ENCODE assay signal across 9 cellular contexts in the genomic region with DNA sequence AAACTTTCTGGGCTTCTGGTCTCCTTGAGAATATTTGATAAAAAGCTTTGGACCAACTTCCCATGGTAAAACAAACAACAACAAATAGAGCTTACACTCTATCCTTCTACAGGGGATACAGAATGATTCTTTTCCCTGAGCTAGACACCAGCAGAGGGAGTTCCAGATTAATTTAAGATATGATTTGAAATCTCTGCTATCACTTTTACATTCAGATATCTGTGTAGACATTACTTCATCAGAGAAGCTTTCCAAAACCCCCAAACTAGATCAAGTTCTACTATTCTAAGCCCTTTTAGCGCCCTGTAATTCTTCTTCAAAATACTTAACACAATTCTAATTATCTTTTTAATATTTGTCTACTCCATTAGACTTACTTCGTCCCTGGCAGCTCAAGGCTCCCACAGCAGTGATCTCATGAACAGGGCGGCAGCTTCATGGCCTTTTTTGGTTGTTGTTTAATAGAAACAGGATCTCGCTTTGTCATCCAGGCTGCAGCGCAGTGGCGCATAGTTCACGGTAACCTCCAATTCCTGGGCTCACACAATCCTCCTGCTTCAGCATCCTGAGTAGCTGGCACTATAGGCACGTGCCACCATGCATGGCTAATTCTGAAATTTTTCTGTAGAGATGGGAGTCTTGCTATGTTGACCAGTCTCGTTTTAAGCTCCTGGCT. TPM values are rescaled to one million over a fixed set of nuclear protein-coding genes. Genes with fewer than 3 reads are reported as not detected.
DNase-seq lines count a peak whose midpoint lies in the region; ATAC-seq and TF ChIP-seq lines count a peak whose summit lies in the region.
"Had no signal": no experiment of that assay in that cellular context is flagged by ENCODE, and none has a peak within 500 bp of the region (broad histone marks: within the 10 kb centered on the region; RNA-seq: fewer than 3 reads in every experiment).

No MANE protein-coding gene starts in this region.

- H3K27ac ChIP-seq in neuronal stem cell (replicated peaks; ENCODE audit: low read length) (no peak overlapping the region), heart left ventricle (peak overlapping the region in 1 of 12 donors; percentile 79), right cardiac atrium (ENCODE audit: low read length) (no peak overlapping the region)

- H3K9me3 ChIP-seq in Loucy (ENCODE audit: insufficient read depth, low read depth, low read length) (no peaks in the 10 kb centered on the region), neuronal stem cell (replicated peaks in 1 of 2; ENCODE audit: control insufficient read depth in 2 of 2, insufficient read depth in 1 of 2, low read depth in 1 of 2, low read length in 2 of 2) (no peaks in the 10 kb centered on the region), heart left ventricle (no peaks in the 10 kb centered on the region), right cardiac atrium (ENCODE audit: control insufficient read depth, low read length) (no peaks in the 10 kb centered on the region)

- TF ChIP-seq POLR2A in heart left ventricle (IDR thresholded peaks at IDR 0.05) = no peak

- H3K4me2 ChIP-seq in Loucy (ENCODE audit: low read depth, low read length, poor library complexity, severe bottlenecking) (peak overlapping the region; percentile 66), neuronal stem cell (ENCODE audit: insufficient read depth, low read length, poor library complexity, severe bottlenecking) (no peak overlapping the region)

- H3K14ac ChIP-seq in neuronal stem cell (ENCODE audit: low read length) = no peak overlapping the region

- peak overlapping the region; percentile 82 for H3K4me3 ChIP-seq in Loucy (ENCODE audit: low read length, poor library complexity, severe bottlenecking)
- H3K4me3 ChIP-seq in choroid plexus epithelial cell (ENCODE audit: low read depth, low read length) = no peak overlapping the region
- no peak overlapping the region for H3K4me3 ChIP-seq in neuronal stem cell (ENCODE audit: low read length in 2 of 2)
- H3K4me3 ChIP-seq in heart left ventricle = peak overlapping the region in 1 of 12 donors; percentile 62
- no peak overlapping the region for H3K4me3 ChIP-seq in right cardiac atrium (ENCODE audit: low read length)

- H3K79me2 ChIP-seq in Loucy (ENCODE audit: insufficient read depth, low read length) = no peaks in the 10 kb centered on the region

- H4K20me1 ChIP-seq in Loucy (ENCODE audit: insufficient read depth, low read length, poor library complexity, severe bottlenecking) = no peaks in the 10 kb centered on the region

- H3K9ac ChIP-seq in Loucy (ENCODE audit: low read depth, low read length, poor library complexity, severe bottlenecking) (no peak overlapping the region), neuronal stem cell (ENCODE audit: low read depth, low read length, poor library complexity) (no peak overlapping the region)

- intact Hi-C loops in heart left ventricle (cut with DNase I) (no loop called here), right cardiac atrium (cut with DNase I) (no loop called here)

- H3K4me1 ChIP-seq in Loucy (ENCODE audit: insufficient read depth, low read length, poor library complexity, severe bottlenecking) (peaks cover 34% of the 10 kb centered on the region), neuronal stem cell (ENCODE audit: control insufficient read depth in 2 of 2, insufficient read depth in 1 of 2, low read depth in 1 of 2, low read length in 2 of 2) (peaks cover 16 to 22% of the 10 kb centered on the region in 2 donors), heart left ventricle (peaks cover 0 to 16% (median 8%) of the 10 kb centered on the region in 12 donors), right cardiac atrium (ENCODE audit: control insufficient read depth, insufficient read depth, low read length) (no peaks in the 10 kb centered on the region)

- no peak overlapping the region for H3K18ac ChIP-seq in neuronal stem cell (ENCODE audit: low read length)

- no peaks in the 10 kb centered on the region for H3K9me2 ChIP-seq in Loucy (replicated peaks; ENCODE audit: low read depth, low read length)

- WGBS in neuronal stem cell (ENCODE audit: extremely low coverage in 2 of 2, insufficient read length in 2 of 2, insufficient replicate concordance in 1 of 2), 2 donors = 100% methylated on average over 1 of the region's 9 CpGs
- WGBS in heart left ventricle, 4 donors = 86 to 91% (median 89%) methylated on average over 9 of the region's 9 CpGs
- WGBS in right cardiac atrium = 82% methylated on average over 9 of the region's 9 CpGs

- 0 out of 2 replicates have a peak, but pooled peaks cover 3% of the 10 kb centered on the region for H3F3A ChIP-seq in Loucy (ENCODE audit: low read depth)

- TF ChIP-seq CTCF in Loucy (conservative IDR thresholded peaks at IDR 0.05; ENCODE audit: low read length) (peak; percentile 57), choroid plexus epithelial cell (conservative IDR thresholded peaks at IDR 0.05; ENCODE audit: low read depth, low read length) (peak; percentile 39), heart left ventricle (IDR thresholded peaks at IDR 0.05) (peak in 2 of 12 donors; percentile 9 to 21)

- H2AK5ac ChIP-seq in neuronal stem cell (ENCODE audit: low read depth, low read length) = no peak overlapping the region

- no peak overlapping the region for H2BK5ac ChIP-seq in neuronal stem cell (ENCODE audit: low read length)

- no peak overlapping the region for H3K23ac ChIP-seq in neuronal stem cell (ENCODE audit: low read depth, low read length, poor library complexity)

- H3K4ac ChIP-seq in neuronal stem cell (ENCODE audit: low read length) = no peak overlapping the region

- no peaks in the 10 kb centered on the region for H3K79me1 ChIP-seq in neuronal stem cell (ENCODE audit: low read depth, low read length)

- DNase-seq in COR-L47 (lab: John Stamatoyannopoulos, UW) = peak; percentile 8
- DNase-seq in choroid plexus epithelial cell (ENCODE audit: low read depth) = peak; percentile 36
- DNase-seq in neuronal stem cell (ENCODE audit: low spot score) = no peak
- DNase-seq in heart left ventricle = no peak
- no peak for DNase-seq in GDM1 (lab: John Stamatoyannopoulos, UW)
- no peak for DNase-seq in right cardiac atrium
- no peak for DNase-seq in RPMI8226
- DNase-seq: HCEC 1CT had no signal

- no peak overlapping the region for H2BK12ac ChIP-seq in neuronal stem cell (ENCODE audit: low read length)

- H3K27me3 ChIP-seq in Loucy (ENCODE audit: insufficient read depth, low read length, poor library complexity, severe bottlenecking) = no peaks in the 10 kb centered on the region
- peaks cover 0 to 70% (median 0%) of the 10 kb centered on the region in 3 experiments for H3K27me3 ChIP-seq in neuronal stem cell (ENCODE audit: control insufficient read depth in 3 of 3, insufficient read depth in 3 of 3, low read depth in 1 of 3, low read length in 3 of 3)
- H3K27me3 ChIP-seq in heart left ventricle = peaks cover 0 to 24% (median 12%) of the 10 kb centered on the region in 9 donors
- H3K27me3 ChIP-seq in right cardiac atrium (ENCODE audit: control insufficient read depth, insufficient read depth) = no peaks in the 10 kb centered on the region

- H2BK15ac ChIP-seq in neuronal stem cell (ENCODE audit: low read length) = no peak overlapping the region

- no peak for ATAC-seq in heart left ventricle
- no peak for ATAC-seq in right cardiac atrium

- no peak overlapping the region for H4K91ac ChIP-seq in neuronal stem cell (ENCODE audit: low read depth, low read length, poor library complexity)

- H3K36me3 ChIP-seq in Loucy (ENCODE audit: insufficient read depth, low read length) = no peaks in the 10 kb centered on the region
- H3K36me3 ChIP-seq in neuronal stem cell (replicated peaks in 1 of 2; ENCODE audit: control insufficient read depth in 2 of 2, insufficient read depth in 2 of 2, low read length in 2 of 2) = no peaks in the 10 kb centered on the region
- no peaks in the 10 kb centered on the region for H3K36me3 ChIP-seq in heart left ventricle

- no peak overlapping the region for H4K8ac ChIP-seq in neuronal stem cell (ENCODE audit: low read depth, low read length)

- no peak overlapping the region for H2BK120ac ChIP-seq in neuronal stem cell (ENCODE audit: low read depth, low read length)

- peak overlapping the region; percentile 83 for H2AFZ ChIP-seq in Loucy (ENCODE audit: low read length)
- H2AFZ ChIP-seq in neuronal stem cell (ENCODE audit: low read length) = peak overlapping the region; percentile 93

RNA-seq across cellular contexts. Expression of a gene that starts 0.9 kb away (rescaled TPM):
- polyA plus RNA-seq in neuronal stem cell (2013, experiment 1 of 2) = 18.8 TPM
- 18.5 TPM for polyA plus RNA-seq in neuronal stem cell (2013, experiment 2 of 2)
- total RNA-seq in heart left ventricle (1 to 10 TPM in 3 of 9 donors, under 1 TPM in 6; 0.25 to 4.7 (median 0.70) TPM), right cardiac atrium (1 to 10 TPM in 1 of 4 donors, under 1 TPM in 3; 0.68 to 1.3 (median 0.92) TPM)
- polyA plus RNA-seq in heart left ventricle (under 1 TPM; 0.23 to 0.32 TPM), right cardiac atrium (0.29 TPM)

RNA-seq across cellular contexts. Expression of a gene that starts 10.2 kb away (rescaled TPM):
- polyA plus RNA-seq in neuronal stem cell (2013, experiment 1 of 2) = 31.8 TPM
- 30.2 TPM for polyA plus RNA-seq in neuronal stem cell (2013, experiment 2 of 2)
- total RNA-seq in heart left ventricle (1 to 10 TPM; 1.9 to 7.0 (median 3.7) TPM), right cardiac atrium (1 to 10 TPM; 4.6 to 7.9 (median 6.1) TPM)
- polyA plus RNA-seq in heart left ventricle (1 to 10 TPM; 3.1 to 8.0 TPM), right cardiac atrium (3.6 TPM)

Comparison
In these comparisons a context has a peak if more than half of its experiments do, and no peak if none do; other contexts are left out.
1. DNase-seq: peak in COR-L47 (single experiment) and choroid plexus epithelial cell (single experiment); none in neuronal stem cell (single experiment), heart left ventricle (0 of 5), GDM1 (single experiment), right cardiac atrium (0 of 3) and RPMI8226 (single experiment).